11 cellular contexts compared by ENCODE assay signal in the genomic region with DNA sequence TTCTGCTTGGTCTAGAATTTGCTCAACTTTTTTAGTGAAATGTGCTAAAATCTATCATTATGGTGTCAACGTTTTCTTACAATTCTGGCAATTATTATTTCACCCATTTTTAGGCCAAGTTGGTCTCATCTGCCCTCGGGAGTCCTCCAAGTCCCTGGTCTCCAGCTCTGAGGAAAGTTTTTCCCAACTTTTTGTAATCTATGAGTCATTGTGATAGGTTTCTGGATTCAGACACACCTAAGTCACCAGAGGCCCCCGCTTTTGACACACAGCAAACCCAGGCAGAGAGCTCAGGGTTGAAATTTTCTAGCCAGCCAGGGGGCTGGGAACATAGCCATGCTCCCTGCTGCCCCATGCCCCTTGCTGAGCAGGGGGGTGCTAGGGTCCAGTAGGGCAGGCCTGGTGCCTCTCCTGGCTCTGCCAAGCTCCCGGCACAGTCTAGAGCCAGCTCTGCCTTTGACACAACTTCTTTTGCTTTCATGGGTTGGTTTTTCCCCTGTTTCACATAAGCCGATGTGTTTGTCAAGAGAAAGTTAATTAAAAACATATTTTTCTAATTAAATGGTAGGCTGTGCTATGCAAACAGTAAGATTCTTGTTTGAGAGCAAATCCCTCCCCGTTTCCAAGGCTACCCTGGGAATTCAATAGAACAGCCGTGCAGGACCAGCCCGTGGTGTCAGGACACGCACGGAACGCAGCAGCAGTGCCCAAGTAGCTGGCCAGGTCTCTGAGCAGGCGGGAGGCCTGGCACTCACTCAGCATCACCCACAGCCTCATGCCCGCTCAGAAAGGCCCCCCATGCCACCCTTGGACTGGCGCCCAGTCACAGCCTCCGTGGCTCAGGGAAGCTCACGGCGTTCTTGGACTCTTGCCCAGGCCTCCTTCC. TPM values are rescaled to one million over a fixed set of nuclear protein-coding genes. Genes with fewer than 3 reads are reported as not detected.
DNase-seq lines count a peak whose midpoint lies in the region; ATAC-seq, FAIRE-seq and TF ChIP-seq lines count a peak whose summit lies in the region.
"Had no signal": no experiment of that assay in that cellular context is flagged by ENCODE, and none has a peak within 500 bp of the region (broad histone marks: within the 10 kb centered on the region; RNA-seq: fewer than 3 reads in every experiment).

No MANE protein-coding gene starts in this region.

- H3K4me3 ChIP-seq in kidney (ENCODE audit: low read length in 2 of 2) (no peak overlapping the region), suprapubic skin (no peak overlapping the region), spleen (no peak overlapping the region)
- H3K4me3 ChIP-seq: A549 had no signal

- H3K9me3 ChIP-seq in kidney (ENCODE audit: control insufficient read depth in 1 of 2, low read length in 2 of 2) = no peaks in the 10 kb centered on the region
- H3K9me3 ChIP-seq in suprapubic skin = no peaks in the 10 kb centered on the region
- H3K9me3 ChIP-seq in spleen = no peaks in the 10 kb centered on the region
- H3K9me3 ChIP-seq: A549 had no signal

- no peak for TF ChIP-seq EP300 in suprapubic skin (IDR thresholded peaks at IDR 0.05)

- H3K27ac Mint-ChIP-seq in brain = peak overlapping the region in 4 of 5 experiments; percentile 55 to 90 (median 66)
- H3K27ac Mint-ChIP-seq: activated naive CD4-positive, alpha-beta T cell treated with anti-CD3 and anti-CD28 coated beads, Interleukin-2, amount 50 U/mL, for 24 hours had no signal

- intact Hi-C loops in kidney (cut with DNase I) = no loop called here
- intact Hi-C loops in spleen (cut with DNase I; ENCODE audit: low total_unique reads) = no loop called here

- no peak for TF ChIP-seq POLR2A in suprapubic skin (IDR thresholded peaks at IDR 0.05)
- TF ChIP-seq POLR2A in spleen (IDR thresholded peaks at IDR 0.05) = no peak

- WGBS in suprapubic skin = 28% methylated on average over 14 of the region's 17 CpGs
- 67 to 80% (median 69%) methylated on average over 17 of the region's 17 CpGs for WGBS in spleen, 5 donors

- H3K36me3 Mint-ChIP-seq in brain = no peaks in the 10 kb centered on the region
- H3K36me3 Mint-ChIP-seq: activated naive CD4-positive, alpha-beta T cell treated with anti-CD3 and anti-CD28 coated beads, Interleukin-2, amount 50 U/mL, for 24 hours had no signal

- no peak for FAIRE-seq in kidney (lab: Jason Lieb, UNC)
- FAIRE-seq: A549 had no signal

- H3K9me3 Mint-ChIP-seq in brain = peaks cover 4 to 11% (median 9%) of the 10 kb centered on the region in 5 experiments
- H3K9me3 Mint-ChIP-seq: activated naive CD4-positive, alpha-beta T cell treated with anti-CD3 and anti-CD28 coated beads, Interleukin-2, amount 50 U/mL, for 24 hours had no signal

- peak overlapping the region in 1 of 5 experiments; percentile 27 for H3K4me3 Mint-ChIP-seq in brain
- H3K4me3 Mint-ChIP-seq: activated naive CD4-positive, alpha-beta T cell treated with anti-CD3 and anti-CD28 coated beads, Interleukin-2, amount 50 U/mL, for 24 hours had no signal

- no peak overlapping the region for H3K27ac ChIP-seq in kidney (ENCODE audit: low read depth in 2 of 2, low read length in 2 of 2)
- peak overlapping the region; percentile 74 for H3K27ac ChIP-seq in suprapubic skin
- H3K27ac ChIP-seq in spleen = no peak overlapping the region
- H3K27ac ChIP-seq: A549 had no signal

- H3K4me1 Mint-ChIP-seq in brain = peaks cover 22% of the 10 kb centered on the region

- DNase-seq in NCI-H345 (lab: John Stamatoyannopoulos, UW) (peak; percentile 26), NCI-H345 treated with DMSO at 0.1 percent for 48 hours (lab: John Stamatoyannopoulos, UW; ENCODE audit: unreplicated experiment) (no peak), kidney (peak; percentile 91), suprapubic skin (ENCODE audit: low spot score in 2 of 2) (peak in 1 of 2 donors; percentile 71), spleen (no peak)
- DNase-seq: NCI-H2171 treated with DMSO at 0.1 percent for 48 hours had no signal

- no peak overlapping the region for H3K9ac ChIP-seq in kidney (ENCODE audit: low read length in 2 of 2)

- H3K36me3 ChIP-seq in kidney (ENCODE audit: control insufficient read depth in 1 of 2, insufficient read depth in 2 of 2, low read length in 2 of 2) (no peaks in the 10 kb centered on the region), suprapubic skin (no peaks in the 10 kb centered on the region), spleen (no peaks in the 10 kb centered on the region)

- TF ChIP-seq CTCF in brain (conservative IDR thresholded peaks at IDR 0.05) = no peak
- TF ChIP-seq CTCF in kidney (IDR thresholded peaks at IDR 0.05; ENCODE audit: borderline replicate concordance, extremely low read depth, insufficient read depth) = no peak
- TF ChIP-seq CTCF in suprapubic skin (IDR thresholded peaks at IDR 0.05) = no peak
- TF ChIP-seq CTCF in spleen (IDR thresholded peaks at IDR 0.05 in 8 of 11, conservative IDR thresholded peaks at IDR 0.05 in 3 of 11) = no peak

- ATAC-seq in HG02885 (IDR thresholded peaks at IDR 0.05; ENCODE audit: poor library complexity, unreplicated experiment) (no peak), HG03280 (IDR thresholded peaks at IDR 0.05; ENCODE audit: unreplicated experiment) (no peak)
- ATAC-seq: A549 had no signal

- H3K27me3 ChIP-seq in suprapubic skin (peaks cover 19% of the 10 kb centered on the region), spleen (replicated peaks in 1 of 7) (peaks cover 0 to 25% (median 0%) of the 10 kb centered on the region in 7 donors)

- H3K4me1 ChIP-seq in kidney (ENCODE audit: control insufficient read depth in 1 of 2, insufficient read depth in 1 of 2, low read depth in 1 of 2, low read length in 2 of 2) = no peaks in the 10 kb centered on the region
- H3K4me1 ChIP-seq in suprapubic skin = peaks cover 22% of the 10 kb centered on the region
- H3K4me1 ChIP-seq in spleen = peaks cover 0 to under 1% (median 0%) of the 10 kb centered on the region in 6 donors
- H3K4me1 ChIP-seq: A549 had no signal

- H3K27me3 Mint-ChIP-seq in brain = peaks cover 22% of the 10 kb centered on the region

RNA-seq across cellular contexts. Expression of a gene that starts 25.5 kb away (rescaled TPM):
- polyA plus RNA-seq in brain (ENCODE audit: insufficient read depth, low read depth, low replicate concordance) (3.6 TPM), kidney (ENCODE audit: insufficient read depth, low read depth, low replicate concordance) (3.0 TPM), spleen (1 to 10 TPM; 2.6 to 9.5 (median 4.6) TPM)
- total RNA-seq in kidney (42.1 TPM), suprapubic skin (10 to 100 TPM in 3 of 4 donors, 1 to 10 TPM in 1; 5.6 to 31.9 (median 13.2) TPM), spleen (10 to 100 TPM; 41.2 to 85.3 (median 66.2) TPM)

Comparison
In these comparisons a context has a peak if more than half of its experiments do, and no peak if none do; other contexts are left out.
1. DNase-seq: peak in NCI-H345 (single experiment) and kidney (single experiment); none in NCI-H345 treated with DMSO at 0.1 percent for 48 hours (single experiment) and spleen (single experiment).